ENCODE assay signal across 18 cellular contexts in genomic region chr10:60496181-60496580, GRCh38.
"Had no signal": no experiment of that assay in that cellular context is flagged by ENCODE, and none has a peak within 500 bp of the region (broad histone marks: within the 10 kb centered on the region; RNA-seq: fewer than 3 reads in every experiment).

No MANE protein-coding gene starts in this region.

- H3K27me3 ChIP-seq: heart left ventricle, suprapubic skin, thyroid gland, upper lobe of left lung, uterus had no signal

- H3K36me3 ChIP-seq: esophagus squamous epithelium, heart left ventricle, suprapubic skin, thyroid gland, upper lobe of left lung, uterus had no signal

- H3K9me3 ChIP-seq: esophagus squamous epithelium, mucosa of descending colon, suprapubic skin, thyroid gland, upper lobe of left lung, uterus had no signal

- DNase-seq: effector memory CD8-positive, alpha-beta T cell; esophagus squamous epithelium; heart left ventricle; mammary epithelial cell; mucosa of descending colon; natural killer cell; posterior cingulate gyrus; stimulated activated CD4-positive, alpha-beta T cell treated with anti-CD3 and anti-CD28 coated beads, Interleukin-2, amount 100 ng/mL, for 48 hours; stimulated activated naive CD4-positive, alpha-beta T cell treated with Interleukin-2 at 50 U/mL for 16 hours; thyroid gland; upper lobe of left lung; uterus had no signal

- H3K27ac ChIP-seq: esophagus squamous epithelium, heart left ventricle, skin epidermis, suprapubic skin, upper lobe of left lung, uterus had no signal

- H3K4me1 ChIP-seq: suprapubic skin, upper lobe of left lung, uterus had no signal

- H3K4me3 ChIP-seq: esophagus squamous epithelium, heart left ventricle, mucosa of descending colon, skin epidermis, suprapubic skin, thyroid gland, upper lobe of left lung, uterus had no signal

- ATAC-seq: effector memory CD8-positive, alpha-beta T cell; heart left ventricle; mucosa of descending colon; natural killer cell; sciatic nerve had no signal

- FAIRE-seq: colon, frontal cortex, islet of Langerhans had no signal
